20 cellular contexts compared by ENCODE assay signal in genomic region chr4:42149004-42149403, GRCh38. TPM values are rescaled to one million over a fixed set of nuclear protein-coding genes. Genes with fewer than 3 reads are reported as not detected.
DNase-seq lines count a peak whose midpoint lies in the region; ATAC-seq, FAIRE-seq and TF ChIP-seq lines count a peak whose summit lies in the region.
"Had no signal": no experiment of that assay in that cellular context is flagged by ENCODE, and none has a peak within 500 bp of the region (broad histone marks: within the 10 kb centered on the region; RNA-seq: fewer than 3 reads in every experiment).

No MANE protein-coding gene starts in this region.

- FAIRE-seq in GM19239 (lab: Jason Lieb, UNC) = peak; percentile 92

- peaks cover 0 to 31% (median 23%) of the 10 kb centered on the region in 4 donors for H3K27me3 ChIP-seq in upper lobe of left lung

- POLR2A ChIA-PET in GM10248 (lab: Yijun Ruan, JAX) = no interaction called here
- POLR2A ChIA-PET in OCI-LY7 (lab: Charles Lee) = interaction anchor here (0.6 to 1.3 kb wide), 5 partner anchors 8 to 209 kb away, joined by 3 to 6 read pairs (median 3); no protein-coding TSS in a partner anchor

- H3K4me2 ChIP-seq in OCI-LY7 (ENCODE audit: low read length) = peak overlapping the region; percentile 99
- H3K4me2 ChIP-seq: smooth muscle cell had no signal

- TF ChIP-seq EP300 in upper lobe of left lung (IDR thresholded peaks at IDR 0.05) = no peak

- DNase-seq in GM10248 (ENCODE audit: extremely low spot score) = peak; percentile 42
- DNase-seq in GM19239 (ENCODE audit: insufficient read length, low spot score) = no peak
- DNase-seq in OCI-LY7 (ENCODE audit: low spot score) = peak; percentile 24
- DNase-seq in upper lobe of left lung = no peak
- DNase-seq in DMS53 (lab: John Stamatoyannopoulos, UW) = no peak
- DNase-seq: activated CD4-positive, alpha-beta T cell treated with anti-CD3 and anti-CD28 coated beads for 48 hours; activated naive CD4-positive, alpha-beta T cell treated with Interleukin-2 at 50 U/mL for 16 hours; effector memory CD4-positive, alpha-beta T cell; head of caudate nucleus; HFFc6; mucosa of descending colon; NCI-H1092 treated with DMSO at 0.1 percent for 48 hours; NCI-H2107; Peyer's patch; stimulated activated CD4-positive, alpha-beta T cell treated with anti-CD3 and anti-CD28 coated beads, Interleukin-4, amount 100 ng/mL, for 4 hours had no signal

- H3K27ac ChIP-seq in OCI-LY7 (ENCODE audit: low read depth, low read length, poor library complexity, severe bottlenecking) (no peak overlapping the region), upper lobe of left lung (no peak overlapping the region)
- H3K27ac ChIP-seq: Peyer's patch, vagina had no signal

- H3K36me3 ChIP-seq in OCI-LY7 (ENCODE audit: insufficient read depth, low read length) (peaks cover 56% of the 10 kb centered on the region), upper lobe of left lung (no peaks in the 10 kb centered on the region)
- H3K36me3 ChIP-seq: Peyer's patch, vagina had no signal

- no TSS peak for BruUV-seq in OCI-LY7 (replicated peaks; lab: Mats Ljungman, UMichigan)

- CTCF ChIA-PET in GM10248 (lab: Yijun Ruan, JAX) = no interaction called here
- CTCF ChIA-PET in OCI-LY7 (lab: Charles Lee; ENCODE audit: unreplicated experiment) = no interaction called here

- no peak for TF ChIP-seq POLR2A in upper lobe of left lung (IDR thresholded peaks at IDR 0.05)

- no peak for TF ChIP-seq CTCF in GM10248 (IDR thresholded peaks at IDR 0.05; ENCODE audit: control extremely low read depth, extremely low read depth, low read depth, missing control alignments)
- no peak for TF ChIP-seq CTCF in OCI-LY7 (conservative IDR thresholded peaks at IDR 0.05; ENCODE audit: low read length)
- TF ChIP-seq CTCF in upper lobe of left lung (IDR thresholded peaks at IDR 0.05) = no peak

- H3K9me3 ChIP-seq in OCI-LY7 (ENCODE audit: low read length) = no peaks in the 10 kb centered on the region
- no peaks in the 10 kb centered on the region for H3K9me3 ChIP-seq in upper lobe of left lung
- H3K9me3 ChIP-seq: mucosa of descending colon, Peyer's patch, vagina had no signal

- H3K4me3 ChIP-seq in OCI-LY7 (ENCODE audit: low read depth, low read length, poor library complexity, severe bottlenecking) (peak overlapping the region; percentile 82), upper lobe of left lung (no peak overlapping the region)
- H3K4me3 ChIP-seq: mucosa of descending colon, Peyer's patch, smooth muscle cell, vagina had no signal

- H2AFZ ChIP-seq in OCI-LY7 (ENCODE audit: low read length) = no peak overlapping the region

- ATAC-seq in HG03175 (IDR thresholded peaks at IDR 0.05; ENCODE audit: unreplicated experiment) (peak; percentile 34), HG03025 (IDR thresholded peaks at IDR 0.05; ENCODE audit: low FRiP score, unreplicated experiment) (no peak), HG02870 (IDR thresholded peaks at IDR 0.05; ENCODE audit: unreplicated experiment) (no peak), upper lobe of left lung (ENCODE audit: low FRiP score in 2 of 2) (no peak)
- ATAC-seq: mucosa of descending colon had no signal

- H3K79me2 ChIP-seq in OCI-LY7 (ENCODE audit: insufficient read depth, low read depth, low read length) = peaks cover 79% of the 10 kb centered on the region

- H3K4me1 ChIP-seq in OCI-LY7 (ENCODE audit: insufficient read depth, low read length, poor library complexity, severe bottlenecking) (peaks cover 43% of the 10 kb centered on the region), upper lobe of left lung (peaks cover 19 to 25% (median 23%) of the 10 kb centered on the region in 4 donors)

- intact Hi-C loops in OCI-LY7 (cut with micrococcal nuclease; ENCODE audit: unreplicated experiment) = no loop called here

- H4K20me1 ChIP-seq in OCI-LY7 (ENCODE audit: insufficient read depth, low read length) = peaks cover 46% of the 10 kb centered on the region

- H3K9me2 ChIP-seq in OCI-LY7 (ENCODE audit: insufficient read depth, low read length) = no peaks in the 10 kb centered on the region

- 77 to 83% methylated on average over 7 of the region's 7 CpGs for WGBS in upper lobe of left lung, 2 donors

RNA-seq across cellular contexts. Expression of gene BEND4, which starts 3.5 kb away (rescaled TPM):
- 18.9 and 21.3 TPM in 2 replicates for total RNA-seq in OCI-LY7 (2014; rRNA removed; shearing (Covaris generic))
- total RNA-seq in OCI-LY7 (2022) = 32.6 and 33.4 TPM in 2 replicates
- 1 to 10 TPM in 1 of 6 donors, under 1 TPM in 5; under 0.01 to 1.1 (median 0.62) TPM for total RNA-seq in upper lobe of left lung
- total RNA-seq: HFFc6, smooth muscle cell, vagina had no signal

Comparison
In these comparisons a context has a peak if more than half of its experiments do, and no peak if none do; other contexts are left out.
1. DNase-seq: peak in GM10248 (single experiment) and OCI-LY7 (single experiment); none in GM19239 (single experiment), upper lobe of left lung (0 of 2) and DMS53 (single experiment).
2. RNA of gene BEND4, which starts 3.5 kb away (total RNA-seq): 18.9 to 33.4 TPM in OCI-LY7; under 0.01 to 1.1 TPM in upper lobe of left lung; every median in the first group is over 4 times any median in the second.